Comparison of ENCODE assay signal across 24 cellular contexts in the genomic region with DNA sequence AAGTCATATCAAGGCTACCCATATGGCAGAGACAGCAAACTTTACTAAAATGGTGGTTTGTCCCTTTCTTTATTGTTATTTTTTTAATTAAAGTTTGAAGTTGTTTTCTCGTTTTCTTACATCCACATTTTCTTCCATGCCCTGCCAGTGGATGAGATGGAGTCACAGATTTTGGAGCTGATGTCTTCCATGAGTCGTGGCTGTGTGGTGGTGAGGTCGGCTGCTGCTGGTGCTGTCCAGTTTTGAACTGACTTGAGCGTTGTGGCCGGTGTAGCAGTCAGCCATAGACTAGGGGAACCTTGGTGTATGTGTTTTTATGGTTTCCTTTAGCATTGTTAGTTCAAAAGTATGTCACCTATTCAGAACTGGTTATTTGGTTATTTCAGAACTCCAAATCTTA.
"Had no signal": no experiment of that assay in that cellular context is flagged by ENCODE, and none has a peak within 500 bp of the region (broad histone marks: within the 10 kb centered on the region; RNA-seq: fewer than 3 reads in every experiment).

No MANE protein-coding gene starts in this region.

- H3K4me1 ChIP-seq: Peyer's patch had no signal

- H3K36me3 Mint-ChIP-seq: activated CD8-positive, alpha-beta memory T cell treated with anti-CD3 and anti-CD28 coated beads, Interleukin-2, amount 10 ng/mL, durations not matched to agents 7 days and 5 days; activated naive CD8-positive, alpha-beta T cell; WTC11 had no signal

- H3K27ac Mint-ChIP-seq: activated CD4-positive, alpha-beta T cell treated with anti-CD3 and anti-CD28 coated beads, Interleukin-2, amount 10 ng/mL, durations not matched to agents 24 days and 14 days; activated CD8-positive, alpha-beta memory T cell treated with anti-CD3 and anti-CD28 coated beads, Interleukin-2, amount 10 ng/mL, durations not matched to agents 7 days and 5 days; activated naive CD8-positive, alpha-beta T cell; activated T-cell treated with anti-CD3 and anti-CD28 coated beads, Interleukin-2, amount 50 U/mL, for 24 hours; activated T-helper 1 cell treated with anti-CD3 and anti-CD28 coated beads, Interleukin-12 subunit alpha, Interleukin-12 subunit beta, Interleukin-2, Interleukin-4 antibody, amounts not matched to agents 30 ng/mL and 10 ng/mL and 1 ng/mL, durations not matched to agents 14 hours and 24 hours and 36 hours; brain; T-helper 17 cell; WTC11 had no signal

- H3K4me3 Mint-ChIP-seq: activated CD4-positive, alpha-beta T cell treated with anti-CD3 and anti-CD28 coated beads, Interleukin-2, amount 10 ng/mL, durations not matched to agents 24 days and 14 days; activated CD8-positive, alpha-beta memory T cell treated with anti-CD3 and anti-CD28 coated beads, Interleukin-2, amount 10 ng/mL, durations not matched to agents 7 days and 5 days; activated naive CD8-positive, alpha-beta T cell; activated T-cell treated with anti-CD3 and anti-CD28 coated beads, Interleukin-2, amount 50 U/mL, for 24 hours; activated T-helper 1 cell treated with anti-CD3 and anti-CD28 coated beads, Interleukin-12 subunit alpha, Interleukin-12 subunit beta, Interleukin-2, Interleukin-4 antibody, amounts not matched to agents 30 ng/mL and 10 ng/mL and 1 ng/mL, durations not matched to agents 14 hours and 24 hours and 36 hours; brain; central memory CD8-positive, alpha-beta T cell; T-helper 17 cell; WTC11 had no signal

- DNase-seq: activated CD4-positive, alpha-beta T cell treated with anti-CD3 and anti-CD28 coated beads for 1 hour; activated CD4-positive, alpha-beta T cell treated with anti-CD3 and anti-CD28 coated beads, Interleukin-2, amount 10 ng/mL, durations not matched to agents 24 days and 14 days; activated CD4-positive, alpha-beta T cell treated with anti-CD3 and anti-CD28 coated beads, Interleukin-2, amount 50 U/mL, for 48 hours; activated CD8-positive, alpha-beta memory T cell treated with anti-CD3 and anti-CD28 coated beads, Interleukin-2, amount 10 ng/mL, durations not matched to agents 7 days and 5 days; activated effector memory CD4-positive, alpha-beta T cell treated with Interleukin-2 at 50 U/mL for 16 hours; activated naive CD4-positive, alpha-beta T cell; activated T-cell treated with anti-CD3 and anti-CD28 coated beads, Interleukin-2, amount 50 U/mL, for 24 hours; amygdala; NCI-H146; NCI-H1930; NCI-H2171; NCI-H226; NCI-H510A treated with DMSO at 0.1 percent for 48 hours; NCI-H69; Peyer's patch; SHP77; T-helper 17 cell; T-helper 9 cell had no signal

- H3K27me3 ChIP-seq: Peyer's patch, SJSA1 had no signal

- H3K27me3 Mint-ChIP-seq: activated naive CD8-positive, alpha-beta T cell; activated T-cell treated with anti-CD3 and anti-CD28 coated beads, Interleukin-2, amount 50 U/mL, for 24 hours; brain had no signal

- H3K9me3 Mint-ChIP-seq: activated CD4-positive, alpha-beta T cell treated with anti-CD3 and anti-CD28 coated beads, Interleukin-2, amount 10 ng/mL, durations not matched to agents 24 days and 14 days; activated T-cell treated with anti-CD3 and anti-CD28 coated beads, Interleukin-2, amount 50 U/mL, for 24 hours; activated T-helper 1 cell treated with anti-CD3 and anti-CD28 coated beads, Interleukin-12 subunit alpha, Interleukin-12 subunit beta, Interleukin-2, Interleukin-4 antibody, amounts not matched to agents 30 ng/mL and 10 ng/mL and 1 ng/mL, durations not matched to agents 14 hours and 24 hours and 36 hours; central memory CD8-positive, alpha-beta T cell; WTC11 had no signal

- H3K4me1 Mint-ChIP-seq: activated CD8-positive, alpha-beta memory T cell treated with anti-CD3 and anti-CD28 coated beads, Interleukin-2, amount 10 ng/mL, durations not matched to agents 7 days and 5 days; central memory CD8-positive, alpha-beta T cell; T-helper 17 cell had no signal

- H3K4me3 ChIP-seq: Peyer's patch, SJSA1 had no signal

- H3K36me3 ChIP-seq: Peyer's patch, SJSA1 had no signal

- H3K27ac ChIP-seq: Peyer's patch, SJSA1 had no signal

- ATAC-seq: activated CD8-positive, alpha-beta memory T cell treated with anti-CD3 and anti-CD28 coated beads, Interleukin-2, amount 10 ng/mL, durations not matched to agents 7 days and 5 days; T-helper 17 cell; WTC11 had no signal
